ENCODE assay signal across 1 cellular context in genomic region chr4:19473569-19473968, GRCh38.
TF ChIP-seq lines count a peak whose summit lies in the region.

No MANE protein-coding gene starts in this region.

TF ChIP-seq in K562, 482 proteins besides CTCF, POLR2A, EP300 and RAD21 (continued from another document):
- TF ChIP-seq PREB (CRISPR knock-in tag; IDR thresholded peaks at IDR 0.05) (no peak), AFF4 (CRISPR knock-in tag; IDR thresholded peaks at IDR 0.05) (no peak), NFE2 (IDR thresholded peaks at IDR 0.05; ENCODE audit: low read depth) (peak; percentile 19; the same call in 1 of the 2 replicates), ELF1 (tag; IDR thresholded peaks at IDR 0.05) (no peak), BDP1 (IDR thresholded peaks at IDR 0.05; ENCODE audit: insufficient read depth, insufficient read length) (no peak), FIP1L1 (IDR thresholded peaks at IDR 0.05; ENCODE audit: low read depth, low read length, poor library complexity, severe bottlenecking) (no peak), KDM2B (CRISPR knock-in tag; IDR thresholded peaks at IDR 0.05) (no peak)
